In genomic region chr11:14132312-14132711, GRCh38 we compare ENCODE assay signal across 23 cellular contexts.
DNase-seq lines count a peak whose midpoint lies in the region; ATAC-seq and TF ChIP-seq lines count a peak whose summit lies in the region.
"Had no signal": no experiment of that assay in that cellular context is flagged by ENCODE, and none has a peak within 500 bp of the region (broad histone marks: within the 10 kb centered on the region; RNA-seq: fewer than 3 reads in every experiment).

No MANE protein-coding gene starts in this region.

- H3K27me3 Mint-ChIP-seq in activated CD4-positive, alpha-beta T cell treated with anti-CD3 and anti-CD28 coated beads for 36 hours = no peaks in the 10 kb centered on the region
- H3K27me3 Mint-ChIP-seq: activated naive CD8-positive, alpha-beta T cell treated with anti-CD3 and anti-CD28 coated beads for 36 hours; stimulated activated naive CD8-positive, alpha-beta T cell treated with anti-CD3 and anti-CD28 coated beads, Interleukin-15, amount 100 ng/mL, for 72 hours had no signal

- H3K4me1 ChIP-seq in heart left ventricle (peaks cover 0 to 18% (median 4%) of the 10 kb centered on the region in 12 donors), hepatocyte (ENCODE audit: insufficient read depth) (peaks cover 22% of the 10 kb centered on the region), left lung (no peaks in the 10 kb centered on the region)
- H3K4me1 ChIP-seq: tibial artery had no signal

- H3K4me1 Mint-ChIP-seq in activated CD4-positive, alpha-beta T cell treated with anti-CD3 and anti-CD28 coated beads for 36 hours = no peaks in the 10 kb centered on the region
- H3K4me1 Mint-ChIP-seq: activated naive CD8-positive, alpha-beta T cell treated with anti-CD3 and anti-CD28 coated beads for 36 hours; memory B cell; naive B cell; stimulated activated naive CD8-positive, alpha-beta T cell treated with anti-CD3 and anti-CD28 coated beads, Interleukin-15, amount 100 ng/mL, for 72 hours had no signal

- H3K79me2 ChIP-seq in hepatocyte = no peaks in the 10 kb centered on the region

- POLR2A ChIA-PET in activated CD4-positive, alpha-beta T cell treated with anti-CD3 and anti-CD28 coated beads for 36 hours (lab: Charles Lee) = no interaction called here

- no peaks in the 10 kb centered on the region for H3K9me3 Mint-ChIP-seq in activated CD4-positive, alpha-beta T cell treated with anti-CD3 and anti-CD28 coated beads for 36 hours (ENCODE audit: low read depth)

- H3K27me3 ChIP-seq in heart left ventricle (no peaks in the 10 kb centered on the region), hepatocyte (no peaks in the 10 kb centered on the region), left lung (no peaks in the 10 kb centered on the region)
- H3K27me3 ChIP-seq: tibial artery had no signal

- H4K20me1 ChIP-seq in hepatocyte (ENCODE audit: insufficient read depth, poor library complexity, severe bottlenecking) = no peaks in the 10 kb centered on the region

- intact Hi-C loops in heart left ventricle (cut with DNase I) (no loop called here), Right ventricle myocardium inferior (cut with DNase I) (no loop called here), left lung (cut with DNase I) (no loop called here)
- intact Hi-C loops in activated CD4-positive, alpha-beta T cell treated with anti-CD3 and anti-CD28 coated beads for 36 hours (cut with DNase I, micrococcal nuclease) = no loop called here

- H2AFZ ChIP-seq in hepatocyte = no peak overlapping the region

- no peaks in the 10 kb centered on the region for H3K36me3 ChIP-seq in heart left ventricle
- H3K36me3 ChIP-seq in hepatocyte (replicated peaks; ENCODE audit: insufficient read depth, low read depth) = no peaks in the 10 kb centered on the region
- H3K36me3 ChIP-seq in left lung = no peaks in the 10 kb centered on the region
- H3K36me3 ChIP-seq: tibial artery had no signal

- TF ChIP-seq POLR2A in heart left ventricle (IDR thresholded peaks at IDR 0.05) = no peak

- ATAC-seq in heart left ventricle (peak in 3 of 4 donors; percentile 46 to 84 (median 52)), Right ventricle myocardium inferior (no peak), GM21619 (IDR thresholded peaks at IDR 0.05; ENCODE audit: unreplicated experiment) (no peak), left lung (no peak)
- no peak for ATAC-seq in activated CD4-positive, alpha-beta T cell treated with anti-CD3 and anti-CD28 coated beads for 36 hours
- ATAC-seq: esophagus mucosa; HCT116; stimulated activated naive CD8-positive, alpha-beta T cell treated with anti-CD3 and anti-CD28 coated beads, Interleukin-15, amount 100 ng/mL, for 72 hours had no signal

- WGBS in heart left ventricle, 4 donors = 42 to 70% (median 58%) methylated on average over 4 of the region's 4 CpGs
- WGBS in hepatocyte (ENCODE audit: low lambda C conversion rate, missing lambda C conversion rate) = 36% methylated on average over 4 of the region's 4 CpGs

- CTCF ChIA-PET in activated CD4-positive, alpha-beta T cell treated with anti-CD3 and anti-CD28 coated beads for 36 hours (lab: Charles Lee) = interaction anchor here (0.6 kb wide), 1 partner anchor 348 kb away, joined by 3 read pairs; no protein-coding TSS in a partner anchor

- TF ChIP-seq CTCF in heart left ventricle (IDR thresholded peaks at IDR 0.05) = no peak
- TF ChIP-seq CTCF in hepatocyte (IDR thresholded peaks at IDR 0.05; ENCODE audit: poor library complexity) = no peak
- TF ChIP-seq CTCF in left lung (IDR thresholded peaks at IDR 0.05) = no peak

- no peaks in the 10 kb centered on the region for H3K36me3 Mint-ChIP-seq in activated CD4-positive, alpha-beta T cell treated with anti-CD3 and anti-CD28 coated beads for 36 hours (ENCODE audit: low read depth)

- no peak overlapping the region for H3K27ac Mint-ChIP-seq in activated CD4-positive, alpha-beta T cell treated with anti-CD3 and anti-CD28 coated beads for 36 hours
- H3K27ac Mint-ChIP-seq: activated naive CD8-positive, alpha-beta T cell treated with anti-CD3 and anti-CD28 coated beads for 36 hours; memory B cell; naive B cell; stimulated activated naive CD8-positive, alpha-beta T cell treated with anti-CD3 and anti-CD28 coated beads, Interleukin-15, amount 100 ng/mL, for 72 hours had no signal

- H3K4me3 Mint-ChIP-seq in activated CD4-positive, alpha-beta T cell treated with anti-CD3 and anti-CD28 coated beads for 36 hours = no peak overlapping the region
- H3K4me3 Mint-ChIP-seq: activated naive CD8-positive, alpha-beta T cell treated with anti-CD3 and anti-CD28 coated beads for 36 hours; memory B cell; naive B cell; stimulated activated naive CD8-positive, alpha-beta T cell treated with anti-CD3 and anti-CD28 coated beads, Interleukin-15, amount 100 ng/mL, for 72 hours had no signal

- no peaks in the 10 kb centered on the region for H3K9me2 ChIP-seq in hepatocyte (replicated peaks; ENCODE audit: insufficient read depth)

- H3K27ac ChIP-seq in heart left ventricle = no peak overlapping the region
- peak overlapping the region; percentile 63 for H3K27ac ChIP-seq in hepatocyte
- no peak overlapping the region for H3K27ac ChIP-seq in left lung
- H3K27ac ChIP-seq: KMS-11, tibial artery had no signal

- H3K9me3 ChIP-seq in heart left ventricle (no peaks in the 10 kb centered on the region), hepatocyte (ENCODE audit: low read depth) (no peaks in the 10 kb centered on the region), left lung (no peaks in the 10 kb centered on the region)

- DNase-seq in heart left ventricle (no peak), Right ventricle myocardium inferior (ENCODE audit: missing footprints) (no peak), SW480 (ENCODE audit: low spot score) (peak; percentile 8), hepatocyte (ENCODE audit: low spot score) (peak; percentile 49), left lung (no peak), T-helper 9 cell (no peak)
- no peak for DNase-seq in activated CD4-positive, alpha-beta T cell treated with anti-CD3 and anti-CD28 coated beads for 36 hours
- DNase-seq: activated CD4-positive, alpha-beta T cell treated with anti-CD3 and anti-CD28 coated beads for 48 hours; activated naive CD8-positive, alpha-beta T cell treated with anti-CD3 and anti-CD28 coated beads for 36 hours; effector CD8-positive, alpha-beta T cell; GF-D8; naive B cell; NCI-H187; NCI-H774; SHP77; stimulated activated CD4-positive, alpha-beta T cell treated with anti-CD3 and anti-CD28 coated beads, Interleukin-4, amount 100 ng/mL, for 24 hours; stimulated activated naive CD8-positive, alpha-beta T cell treated with anti-CD3 and anti-CD28 coated beads, Interleukin-15, amount 100 ng/mL, for 72 hours; tibial artery had no signal

- H3K4me3 ChIP-seq in heart left ventricle (no peak overlapping the region), hepatocyte (no peak overlapping the region), left lung (no peak overlapping the region)
- H3K4me3 ChIP-seq: tibial artery had no signal

- peak overlapping the region; percentile 45 for H3K4me2 ChIP-seq in hepatocyte
- H3K4me2 ChIP-seq: KMS-11 had no signal

Comparison
In these comparisons a context has a peak if more than half of its experiments do, and no peak if none do; other contexts are left out.
1. ATAC-seq: peak in heart left ventricle (3 of 4); none in Right ventricle myocardium inferior (single experiment), activated CD4-positive, alpha-beta T cell treated with anti-CD3 and anti-CD28 coated beads for 36 hours (single experiment), GM21619 (single experiment) and left lung (single experiment).
2. DNase-seq: peak in SW480 (single experiment) and hepatocyte (single experiment); none in heart left ventricle (0 of 5), Right ventricle myocardium inferior (single experiment), activated CD4-positive, alpha-beta T cell treated with anti-CD3 and anti-CD28 coated beads for 36 hours (single experiment), left lung (0 of 2) and T-helper 9 cell (single experiment).